ENCODE assay signal across 24 cellular contexts in the genomic region with DNA sequence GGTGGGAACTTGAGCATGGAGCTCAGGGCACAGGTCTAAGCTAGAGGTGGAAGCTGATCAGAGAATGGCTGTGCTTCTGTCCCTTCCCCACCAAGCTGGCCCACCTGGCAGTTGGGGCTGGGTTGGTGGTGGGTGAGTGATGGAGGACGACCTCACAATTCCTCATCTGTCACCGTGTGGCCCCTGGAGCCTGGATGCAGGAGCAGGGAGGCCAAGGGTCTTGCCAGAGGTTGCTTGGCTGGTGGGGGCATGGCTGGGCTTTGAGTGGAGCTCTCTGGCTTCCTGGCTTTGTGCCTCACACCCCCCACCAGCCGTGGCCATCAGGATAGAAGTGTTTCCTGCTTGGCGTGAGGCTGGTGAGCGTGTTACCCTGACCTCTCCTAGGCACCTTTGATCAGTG. TPM values are rescaled to one million over a fixed set of nuclear protein-coding genes. Genes with fewer than 3 reads are reported as not detected.
DNase-seq lines count a peak whose midpoint lies in the region; ATAC-seq and TF ChIP-seq lines count a peak whose summit lies in the region.
"Had no signal": no experiment of that assay in that cellular context is flagged by ENCODE, and none has a peak within 500 bp of the region (broad histone marks: within the 10 kb centered on the region; RNA-seq: fewer than 3 reads in every experiment).

No MANE protein-coding gene starts in this region.

- H3K4me1 ChIP-seq in osteoblast (ENCODE audit: insufficient read depth, low read length) (no peaks in the 10 kb centered on the region), subcutaneous abdominal adipose tissue (ENCODE audit: control insufficient read depth in 5 of 5, insufficient read depth in 5 of 5, low read length in 5 of 5) (peaks cover 1 to 46% (median 26%) of the 10 kb centered on the region in 5 donors)
- H3K4me1 ChIP-seq: BE2C had no signal

- H3K4me2 ChIP-seq in osteoblast (ENCODE audit: insufficient read depth, low read length), result no peak overlapping the region

- no peaks in the 10 kb centered on the region for H4K20me1 ChIP-seq in osteoblast (ENCODE audit: insufficient read depth, low read length)

- no peaks in the 10 kb centered on the region for H3K9me3 ChIP-seq in osteoblast (ENCODE audit: low read depth, low read length)
- H3K9me3 ChIP-seq in subcutaneous abdominal adipose tissue (ENCODE audit: control insufficient read depth in 5 of 5, low read length in 5 of 5), result no peaks in the 10 kb centered on the region
- H3K9me3 ChIP-seq: BE2C had no signal

- H3K4me3 ChIP-seq in osteoblast (ENCODE audit: insufficient read depth, low read length), result no peak overlapping the region
- H3K4me3 ChIP-seq in subcutaneous abdominal adipose tissue (ENCODE audit: low read depth in 1 of 5, low read length in 5 of 5), result no peak overlapping the region

- ATAC-seq in Right ventricle myocardium inferior (no peak), left cardiac atrium (no peak), GM18868 (IDR thresholded peaks at IDR 0.05; ENCODE audit: unreplicated experiment) (no peak)
- ATAC-seq in effector memory CD8-positive, alpha-beta T cell (replicated peaks), result no peak

- H3K36me3 Mint-ChIP-seq in effector memory CD8-positive, alpha-beta T cell (ENCODE audit: insufficient read depth), result no peaks in the 10 kb centered on the region

- no peaks in the 10 kb centered on the region for H3K9me3 Mint-ChIP-seq in effector memory CD8-positive, alpha-beta T cell
- H3K9me3 Mint-ChIP-seq: H9 had no signal

- DNase-seq in Right ventricle myocardium inferior (ENCODE audit: missing footprints) (peak; percentile 50), left cardiac atrium (no peak), osteoblast (ENCODE audit: insufficient read length, low spot score, missing footprints) (peak; percentile 62), NCI-H2107 (lab: John Stamatoyannopoulos, UW) (no peak)
- DNase-seq in effector memory CD8-positive, alpha-beta T cell, result no peak
- DNase-seq: BE2C; Calu3; DND-41; H9; Karpas-422; NCI-H1092 treated with DMSO at 0.1 percent for 48 hours; NCI-H1436; NCI-H187; NCI-H2081 treated with DMSO at 0.1 percent for 48 hours; NCI-H2171 treated with DMSO at 0.1 percent for 48 hours; NCI-H524; NCI-H774; NK-92 treated with Interleukin-12 subunit alpha and Interleukin-12 subunit beta, amount 100 ng/mL, for 24 hours; PC-3; SHP77 had no signal

- intact Hi-C loops in Right ventricle myocardium inferior (cut with DNase I) (no loop called here), left cardiac atrium (cut with DNase I) (no loop called here)

- TF ChIP-seq CTCF in VCaP (conservative IDR thresholded peaks at IDR 0.05), result no peak
- TF ChIP-seq CTCF in osteoblast (IDR thresholded peaks at IDR 0.05; ENCODE audit: extremely low read depth, low read depth, low read length), result no peak

- H3K4me1 Mint-ChIP-seq in effector memory CD8-positive, alpha-beta T cell (ENCODE audit: low read depth in 2 of 2), result peaks cover 0 to 3% of the 10 kb centered on the region in 2 donors

- H3K4me3 Mint-ChIP-seq in effector memory CD8-positive, alpha-beta T cell, result no peak overlapping the region
- H3K4me3 Mint-ChIP-seq: H9 had no signal

- H3K27ac ChIP-seq in VCaP (peak overlapping the region; percentile 99), osteoblast (ENCODE audit: low read depth, low read length) (no peak overlapping the region), subcutaneous abdominal adipose tissue (ENCODE audit: low read depth, low read length) (peak overlapping the region; percentile 6)
- H3K27ac ChIP-seq: 22Rv1 had no signal

- H3K27me3 ChIP-seq in osteoblast (ENCODE audit: insufficient read depth, low read length) (no peaks in the 10 kb centered on the region), subcutaneous abdominal adipose tissue (ENCODE audit: control insufficient read depth in 5 of 5, insufficient read depth in 4 of 5, low read length in 5 of 5) (no peaks in the 10 kb centered on the region)
- H3K27me3 ChIP-seq: BE2C had no signal

- H3K27ac Mint-ChIP-seq in effector memory CD8-positive, alpha-beta T cell, result no peak overlapping the region
- H3K27ac Mint-ChIP-seq: H9 had no signal

- no peak overlapping the region for H3K9ac ChIP-seq in subcutaneous abdominal adipose tissue (ENCODE audit: low read length in 5 of 5)

- H3K79me2 ChIP-seq in osteoblast (ENCODE audit: insufficient read depth, low read length), result no peaks in the 10 kb centered on the region

- peaks cover 0 to 10% of the 10 kb centered on the region in 2 donors for H3K27me3 Mint-ChIP-seq in effector memory CD8-positive, alpha-beta T cell

- H3K36me3 ChIP-seq in osteoblast (ENCODE audit: insufficient read depth, low read length) (no peaks in the 10 kb centered on the region), subcutaneous abdominal adipose tissue (ENCODE audit: control insufficient read depth in 5 of 5, insufficient read depth in 5 of 5, low read length in 5 of 5) (peaks cover 0 to 9% (median 0%) of the 10 kb centered on the region in 5 donors)
- H3K36me3 ChIP-seq: BE2C had no signal

- no peak overlapping the region for H2AFZ ChIP-seq in osteoblast (ENCODE audit: low read length)

RNA-seq across cellular contexts. Expression of a gene that starts 36.0 kb away (rescaled TPM):
- 81.1 TPM for total RNA-seq in Right ventricle myocardium inferior
- total RNA-seq in left cardiac atrium, result 100 to 1,000 TPM; 178 to 256 TPM
- total RNA-seq in osteoblast, result 46.0 and 54.6 TPM in 2 replicates
- total RNA-seq: Calu3 had no signal

Comparison
In these comparisons a context has a peak if more than half of its experiments do, and no peak if none do; other contexts are left out.
1. DNase-seq: peak in Right ventricle myocardium inferior (single experiment) and osteoblast (single experiment); none in left cardiac atrium (single experiment), NCI-H2107 (single experiment) and effector memory CD8-positive, alpha-beta T cell (0 of 3).